ENCODE assay signal across 17 cellular contexts in the genomic region with DNA sequence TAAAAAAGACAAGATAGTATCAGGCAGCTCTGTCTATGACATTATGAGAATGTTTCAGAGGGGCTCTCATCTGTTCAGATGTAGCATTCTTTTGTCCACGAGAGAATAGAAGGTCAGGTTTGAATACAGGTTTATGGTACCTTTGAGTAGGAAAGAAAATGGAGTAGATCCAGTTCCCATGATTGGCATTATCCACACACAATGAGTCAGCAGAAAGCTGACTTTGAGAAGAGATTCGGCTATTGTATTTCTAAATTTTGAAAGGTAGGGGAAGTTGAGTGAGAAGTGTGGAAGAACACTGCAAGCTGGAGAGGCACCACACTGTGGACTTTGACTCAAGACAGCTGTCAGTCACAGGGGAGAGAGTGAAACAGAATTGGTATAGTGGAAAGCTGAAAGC.
DNase-seq lines count a peak whose midpoint lies in the region; ATAC-seq, FAIRE-seq and TF ChIP-seq lines count a peak whose summit lies in the region.
"Had no signal": no experiment of that assay in that cellular context is flagged by ENCODE, and none has a peak within 500 bp of the region (broad histone marks: within the 10 kb centered on the region; RNA-seq: fewer than 3 reads in every experiment).

No MANE protein-coding gene starts in this region.

- BruUV-seq in Caco-2 (replicated peaks; lab: Mats Ljungman, UMichigan) (no TSS peak), IMR-90 (replicated peaks; lab: Mats Ljungman, UMichigan) (no TSS peak), K562 (replicated peaks; lab: Mats Ljungman, UMichigan) (no TSS peak)

- H3K36me3 Mint-ChIP-seq in Caco-2 (ENCODE audit: insufficient read depth, unreplicated experiment) = no peaks in the 10 kb centered on the region
- H3K36me3 Mint-ChIP-seq: CD14-positive monocyte; CD4-positive, alpha-beta memory T cell; IgD-negative memory B cell had no signal

- H3K56ac ChIP-seq in IMR-90 (ENCODE audit: extremely low read depth, insufficient read depth, low read length) = no peak overlapping the region

- H2AFZ ChIP-seq in IMR-90 (replicated peaks; ENCODE audit: low read length, poor library complexity) (no peak overlapping the region), K562 (ENCODE audit: low read depth, low read length) (peak overlapping the region; percentile 32; the same call in 1 of the 2 replicates)

- no peak overlapping the region for H4K5ac ChIP-seq in IMR-90 (ENCODE audit: low read depth, low read length)

- CTCF ChIA-PET in Caco-2 (lab: Charles Lee) (no interaction called here), IMR-90 (lab: Yijun Ruan, JAX) (no interaction called here), K562 (lab: Yijun Ruan, JAX; ENCODE audit: low intra/inter-chr PET ratio) (no interaction called here)

- H3K14ac ChIP-seq in IMR-90 (replicated peaks; ENCODE audit: low read depth, low read length) = no peak overlapping the region

- POLR2A ChIA-PET in Caco-2 (lab: Charles Lee) (no interaction called here), IMR-90 (lab: Charles Lee; ENCODE audit: unreplicated experiment) (no interaction called here), K562 (lab: Yijun Ruan, JAX) (no interaction called here)

- H3K4me3 ChIP-seq in Caco-2 (ENCODE audit: low read depth, low read length) = no peak overlapping the region
- H3K4me3 ChIP-seq in IMR-90 (ENCODE audit: insufficient read depth, low read depth, low read length) = no peak overlapping the region
- H3K4me3 ChIP-seq in K562 = no peak overlapping the region
- H3K4me3 ChIP-seq in transverse colon = no peak overlapping the region
- H3K4me3 ChIP-seq: HAP-1 had no signal

- H3K9me1 ChIP-seq in IMR-90 (ENCODE audit: insufficient read depth, low read length) (no peaks in the 10 kb centered on the region), K562 (ENCODE audit: control insufficient read depth, insufficient read depth, low read length) (no peaks in the 10 kb centered on the region)

- H3K4me2 ChIP-seq in IMR-90 (ENCODE audit: low read depth, low read length) = no peak overlapping the region
- no peak overlapping the region for H3K4me2 ChIP-seq in K562 (ENCODE audit: insufficient read depth, low read length)
- H3K4me2 ChIP-seq: KMS-11 had no signal

- H3K9me3 Mint-ChIP-seq in Caco-2 (ENCODE audit: unreplicated experiment) = peaks cover 20% of the 10 kb centered on the region

- no peak for TF ChIP-seq RAD21 in IMR-90 (IDR thresholded peaks at IDR 0.05; ENCODE audit: low read length)
- TF ChIP-seq RAD21 in K562 (CRISPR knock-in tag; conservative IDR thresholded peaks at IDR 0.05 in 1 of 2, IDR thresholded peaks at IDR 0.05 in 1 of 2) = no peak

- no CpG with 5 or more reads among the region's 2 CpGs for WGBS in IMR-90 (ENCODE audit: extremely low coverage in 2 of 2, insufficient read length in 1 of 2), 2 experiments
- WGBS in K562 (ENCODE audit: insufficient coverage, low coverage, missing lambda C conversion rate) = 10% methylated on average over 2 of the region's 2 CpGs
- WGBS in transverse colon (ENCODE audit: low coverage in 1 of 2), 2 donors = 58 to 77% methylated on average over 2 of the region's 2 CpGs

- H3K18ac ChIP-seq in IMR-90 (ENCODE audit: low read depth, low read length) = no peak overlapping the region

- peaks cover 10% of the 10 kb centered on the region for H3K4me1 ChIP-seq in Caco-2
- no peaks in the 10 kb centered on the region for H3K4me1 ChIP-seq in IMR-90 (ENCODE audit: control insufficient read depth, insufficient read depth, low read length)
- H3K4me1 ChIP-seq in K562 (replicated peaks in 1 of 2; ENCODE audit: control insufficient read depth in 2 of 2, insufficient read depth in 2 of 2, low read length in 2 of 2) = no peaks in the 10 kb centered on the region; a peak in 1 of 5 replicates
- H3K4me1 ChIP-seq in transverse colon = no peaks in the 10 kb centered on the region
- H3K4me1 ChIP-seq: HAP-1 had no signal

- no peak for FAIRE-seq in K562 (lab: Jason Lieb, UNC)
- FAIRE-seq: A204.1 had no signal

- TF ChIP-seq POLR2A in IMR-90 (IDR thresholded peaks at IDR 0.05; ENCODE audit: low read depth, low read length) (no peak), K562 (conservative IDR thresholded peaks at IDR 0.05) (no peak), transverse colon (IDR thresholded peaks at IDR 0.05) (no peak)

- no peak overlapping the region for H2AK5ac ChIP-seq in IMR-90 (ENCODE audit: low read depth, low read length)

- no peak overlapping the region for H3K4ac ChIP-seq in IMR-90 (ENCODE audit: low read depth, low read length)

- no peak overlapping the region for H3K23ac ChIP-seq in IMR-90 (ENCODE audit: low read depth, low read length)

- peak overlapping the region; percentile 19 for H3K27ac Mint-ChIP-seq in Caco-2 (ENCODE audit: unreplicated experiment)
- H3K27ac Mint-ChIP-seq: CD14-positive monocyte; CD4-positive, alpha-beta memory T cell had no signal

- H4K20me1 ChIP-seq in IMR-90 (ENCODE audit: insufficient read depth, low read length) (no peaks in the 10 kb centered on the region), K562 (replicated peaks; ENCODE audit: control insufficient read depth, insufficient read depth, low read length) (no peaks in the 10 kb centered on the region)

- no peak overlapping the region for H2BK120ac ChIP-seq in IMR-90 (ENCODE audit: low read depth, low read length)

- H3K27ac ChIP-seq in IMR-90 (ENCODE audit: insufficient read depth, low read length) (no peak overlapping the region), K562 (ENCODE audit: extremely low read depth, low read depth, low read length) (no peak overlapping the region), transverse colon (no peak overlapping the region)
- H3K27ac ChIP-seq: HL-60, KMS-11 had no signal

- TF ChIP-seq EP300 in K562 (IDR thresholded peaks at IDR 0.05; ENCODE audit: low read length) = no peak
- no peak for TF ChIP-seq EP300 in transverse colon (IDR thresholded peaks at IDR 0.05; ENCODE audit: low read depth)

- no peak overlapping the region for H3K9ac ChIP-seq in IMR-90 (ENCODE audit: low read depth, low read length)
- H3K9ac ChIP-seq in K562 (ENCODE audit: insufficient read depth in 1 of 2, low read depth in 2 of 2, low read length in 2 of 2) = no peak overlapping the region
- H3K9ac ChIP-seq: KMS-11 had no signal

- intact Hi-C loops in Caco-2 (cut with micrococcal nuclease; ENCODE audit: unreplicated experiment) = no loop called here
- intact Hi-C loops in IMR-90 (cut with micrococcal nuclease) = no loop called here
- intact Hi-C loops in K562 (cut with micrococcal nuclease) = no loop called here
- intact Hi-C loops in transverse colon (cut with DNase I; ENCODE audit: low total_unique reads) = no loop called here

- no peaks in the 10 kb centered on the region for H3K79me1 ChIP-seq in IMR-90 (ENCODE audit: low read depth in 1 of 2, low read length in 2 of 2)

- no peak overlapping the region for H2BK5ac ChIP-seq in IMR-90 (ENCODE audit: low read depth, low read length, poor library complexity, severe bottlenecking)

- H2BK15ac ChIP-seq in IMR-90 (ENCODE audit: low read depth, low read length) = no peak overlapping the region

- H3K4me1 Mint-ChIP-seq in Caco-2 (ENCODE audit: low read depth, unreplicated experiment) = peaks cover 30% of the 10 kb centered on the region
- H3K4me1 Mint-ChIP-seq: CD14-positive monocyte; CD4-positive, alpha-beta memory T cell; IgD-negative memory B cell had no signal

- no peaks in the 10 kb centered on the region for H3K27me3 Mint-ChIP-seq in Caco-2 (ENCODE audit: insufficient read depth, unreplicated experiment)
- H3K27me3 Mint-ChIP-seq: CD4-positive, alpha-beta memory T cell; IgD-negative memory B cell had no signal

- H4K8ac ChIP-seq in IMR-90 (ENCODE audit: low read depth in 2 of 2, low read length in 2 of 2) = no peak overlapping the region

- in situ Hi-C loops in IMR-90 (cut with MboI; ENCODE audit: low sequenced_read_pairs) (no loop called here), K562 (cut with MboI) (no loop called here), transverse colon (cut with MboI; ENCODE audit: low pct_ligation_motif_present in 1 of 4, low pct_unique_long_range_greater_than_20kb in 1 of 4, low sequenced_read_pairs in 3 of 4) (no loop called here)

- H3K36me3 ChIP-seq in Caco-2 (ENCODE audit: control insufficient read depth, insufficient read depth, low read length) (no peaks in the 10 kb centered on the region), IMR-90 (ENCODE audit: control insufficient read depth, insufficient read depth, low read length) (no peaks in the 10 kb centered on the region), K562 (ENCODE audit: control insufficient read depth, insufficient read depth, low read length) (no peaks in the 10 kb centered on the region), transverse colon (no peaks in the 10 kb centered on the region)
- H3K36me3 ChIP-seq: HAP-1 had no signal

- H2AK9ac ChIP-seq in IMR-90 (replicated peaks; ENCODE audit: low read depth, low read length, poor library complexity) = no peak overlapping the region

- no peak overlapping the region for H3K4me3 Mint-ChIP-seq in Caco-2 (ENCODE audit: unreplicated experiment)
- H3K4me3 Mint-ChIP-seq: CD14-positive monocyte; CD4-positive, alpha-beta memory T cell; IgD-negative memory B cell had no signal

- ATAC-seq in IMR-90 (ENCODE audit: low read depth) = no peak
- ATAC-seq in K562 = no peak

- dilution Hi-C loops in IMR-90 (cut with HindIII; ENCODE audit: low sequenced_read_pairs, unreplicated experiment) = no loop called here

- no peaks in the 10 kb centered on the region for H3K79me2 ChIP-seq in K562 (ENCODE audit: control insufficient read depth, insufficient read depth, low read length)

- no peak overlapping the region for H2BK20ac ChIP-seq in IMR-90 (ENCODE audit: low read depth, low read length)

- H3K27me3 ChIP-seq in Caco-2 (replicated peaks; ENCODE audit: control insufficient read depth, insufficient read depth, low read length) (no peaks in the 10 kb centered on the region), IMR-90 (ENCODE audit: control insufficient read depth, insufficient read depth, low read length) (no peaks in the 10 kb centered on the region), K562 (ENCODE audit: control insufficient read depth in 2 of 2, insufficient read depth in 2 of 2, low read length in 2 of 2) (no peaks in the 10 kb centered on the region; a peak in 1 of 5 replicates), transverse colon (no peaks in the 10 kb centered on the region)

- no peak for TF ChIP-seq CTCF in Caco-2 (IDR thresholded peaks at IDR 0.05; ENCODE audit: insufficient read depth in 1 of 2, low read depth in 1 of 2, low read length in 1 of 2, severe bottlenecking in 1 of 2, unreplicated experiment in 1 of 2)
- no peak for TF ChIP-seq CTCF in IMR-90 (conservative IDR thresholded peaks at IDR 0.05; ENCODE audit: low read depth, low read length)
- TF ChIP-seq CTCF in K562 (IDR thresholded peaks at IDR 0.05 in 2 of 3, conservative IDR thresholded peaks at IDR 0.05 in 1 of 3; ENCODE audit: insufficient read depth in 2 of 3, low read depth in 1 of 3, low read length in 3 of 3) = no peak
- no peak for TF ChIP-seq CTCF in transverse colon (IDR thresholded peaks at IDR 0.05)

- DNase-seq in Caco-2 (no peak), IMR-90 (no peak), K562 (ENCODE audit: extremely low read depth in 1 of 4, low spot score in 3 of 4) (no peak), NCI-H345 treated with DMSO at 0.1 percent for 48 hours (lab: John Stamatoyannopoulos, UW; ENCODE audit: unreplicated experiment) (no peak), C1 segment of cervical spinal cord (lab: John Stamatoyannopoulos, UW) (no peak), transverse colon (no peak)
- DNase-seq: AML-193; Calu3; CD4-positive, alpha-beta memory T cell; DMS79 treated with DMSO at 0.1 percent for 48 hours; GF-D8 had no signal

- H3K9me3 ChIP-seq in Caco-2 (no peaks in the 10 kb centered on the region; the same call in 1 of the 2 replicates), IMR-90 (ENCODE audit: control insufficient read depth, insufficient read depth, low read length) (peaks cover 8% of the 10 kb centered on the region; the same call in 1 of the 2 replicates), K562 (replicated peaks; ENCODE audit: control insufficient read depth, insufficient read depth, low read depth, low read length) (no peaks in the 10 kb centered on the region), transverse colon (peaks cover 0 to 9% of the 10 kb centered on the region in 2 donors)
- H3K9me3 ChIP-seq: HAP-1 had no signal

- H4K91ac ChIP-seq in IMR-90 (ENCODE audit: insufficient read depth, low read depth, low read length) = no peak overlapping the region
